In genomic region chr2:240436626-240437180, GRCh38 we compare ENCODE assay signal across 9 cellular contexts. TPM values are rescaled to one million over a fixed set of nuclear protein-coding genes. Genes with fewer than 3 reads are reported as not detected.
DNase-seq lines count a peak whose midpoint lies in the region; ATAC-seq and TF ChIP-seq lines count a peak whose summit lies in the region.
"Had no signal": no experiment of that assay in that cellular context is flagged by ENCODE, and none has a peak within 500 bp of the region (broad histone marks: within the 10 kb centered on the region; RNA-seq: fewer than 3 reads in every experiment).

No MANE protein-coding gene starts in this region.

- H3K27me3 ChIP-seq in body of pancreas, result no peaks in the 10 kb centered on the region
- H3K27me3 ChIP-seq in testis, result no peaks in the 10 kb centered on the region

- no peak for ATAC-seq in body of pancreas
- no peak for ATAC-seq in GM19035 (IDR thresholded peaks at IDR 0.05; ENCODE audit: unreplicated experiment)

- intact Hi-C loops in body of pancreas (cut with DNase I), result no loop called here
- intact Hi-C loops in testis (cut with DNase I; ENCODE audit: low total_unique reads), result loop anchor here (5.0 kb wide), 1 partner anchor 204 kb away; no protein-coding TSS in a partner anchor

- DNase-seq in NCI-H345 treated with DMSO at 0.1 percent for 48 hours (lab: John Stamatoyannopoulos, UW; ENCODE audit: unreplicated experiment), result peak; percentile 9
- DNase-seq in NCI-H345 (lab: John Stamatoyannopoulos, UW), result no peak
- peak in 2 of 4 donors; percentile 36 to 40 for DNase-seq in body of pancreas
- DNase-seq in kidney tubule cell (ENCODE audit: low spot score), result peak; percentile 18
- DNase-seq in testis, result peak; percentile 35
- DNase-seq in hepatic stellate cell (ENCODE audit: low spot score), result no peak
- DNase-seq in NCI-H1092 (lab: John Stamatoyannopoulos, UW), result no peak
- DNase-seq: NCI-H2081 treated with DMSO at 0.1 percent for 48 hours had no signal

- no peaks in the 10 kb centered on the region for H3K36me3 ChIP-seq in body of pancreas (replicated peaks in 1 of 2; ENCODE audit: insufficient read depth in 1 of 2, low read depth in 2 of 2)
- no peaks in the 10 kb centered on the region for H3K36me3 ChIP-seq in testis (ENCODE audit: low read depth, missing control alignments)

- H3K27ac ChIP-seq in body of pancreas (peak overlapping the region in 3 of 4 donors; percentile 79 to 90 (median 89)), testis (peak overlapping the region; percentile 75 to 88)

- peaks cover 40% of the 10 kb centered on the region for H3K4me1 ChIP-seq in body of pancreas
- peaks cover 23% of the 10 kb centered on the region for H3K4me1 ChIP-seq in testis

- TF ChIP-seq CTCF in body of pancreas (IDR thresholded peaks at IDR 0.05), result no peak
- no peak for TF ChIP-seq CTCF in testis (IDR thresholded peaks at IDR 0.05)

- H3K9me3 ChIP-seq in body of pancreas (no peaks in the 10 kb centered on the region), testis (no peaks in the 10 kb centered on the region)

- TF ChIP-seq POLR2A in body of pancreas (IDR thresholded peaks at IDR 0.05) (no peak), testis (IDR thresholded peaks at IDR 0.05) (no peak)

- 11 to 37% methylated on average over 6 to 37 of the region's 37 CpGs for WGBS in body of pancreas, 2 donors
- 5 to 15% methylated on average over 5 to 37 of the region's 37 CpGs for WGBS in testis, 2 donors

- H3K4me3 ChIP-seq in body of pancreas, result peak overlapping the region; percentile 41 to 52
- H3K4me3 ChIP-seq in testis, result peak overlapping the region; percentile 72 to 80

RNA-seq across cellular contexts. Expression of gene GPC1, which starts 1.2 kb away (rescaled TPM):
- 10 to 100 TPM; 23.3 to 30.7 TPM for total RNA-seq in body of pancreas
- 100 to 1,000 TPM; 244 to 479 TPM for total RNA-seq in testis
- polyA plus RNA-seq in testis (ENCODE audit: insufficient read depth, low read depth, low replicate concordance), result 74.2 TPM

Comparison
In these comparisons a context has a peak if more than half of its experiments do, and no peak if none do; other contexts are left out.
1. DNase-seq: peak in NCI-H345 treated with DMSO at 0.1 percent for 48 hours (single experiment), kidney tubule cell (single experiment) and testis (single experiment); none in NCI-H345 (single experiment), hepatic stellate cell (single experiment) and NCI-H1092 (single experiment).
2. RNA of gene GPC1, which starts 1.2 kb away (total RNA-seq): 244 to 479 TPM in testis; 23.3 to 30.7 TPM in body of pancreas; every median in the first group is over 4 times any median in the second.